Comparison of ENCODE assay signal across 25 cellular contexts in genomic region chr4:6208416-6208815, GRCh38. TPM values are rescaled to one million over a fixed set of nuclear protein-coding genes. Genes with fewer than 3 reads are reported as not detected.
A peak's percentile ranks its signal among the peaks of the same experiment; 100 is the strongest.
DNase-seq lines count a peak whose midpoint lies in the region; ATAC-seq and TF ChIP-seq lines count a peak whose summit lies in the region.
"Had no signal": no experiment of that assay in that cellular context is flagged by ENCODE, and none has a peak within 500 bp of the region (broad histone marks: within the 10 kb centered on the region; RNA-seq: fewer than 3 reads in every experiment).

No MANE protein-coding gene starts in this region.

- H3T11ph ChIP-seq in H9 (ENCODE audit: low read length), result no peak overlapping the region

- H3K4me3 Mint-ChIP-seq in osteocyte (ENCODE audit: unreplicated experiment) (no peak overlapping the region), H9 (no peak overlapping the region; a peak in 1 of 5 replicates)
- H3K4me3 Mint-ChIP-seq: B cell had no signal

- no peak overlapping the region for H2BK120ac ChIP-seq in H9 (ENCODE audit: low read depth, low read length, poor library complexity, severe bottlenecking)

- no peak overlapping the region for H3K27ac ChIP-seq in coronary artery
- no peak overlapping the region for H3K27ac ChIP-seq in upper lobe of right lung
- no peak overlapping the region for H3K27ac ChIP-seq in mammary epithelial cell (ENCODE audit: insufficient read depth, low read depth, low read length)
- no peak overlapping the region for H3K27ac ChIP-seq in H9 (ENCODE audit: insufficient read length, low read depth, low read length)

- H3K36me3 ChIP-seq in upper lobe of right lung (no peaks in the 10 kb centered on the region), mammary epithelial cell (ENCODE audit: insufficient read depth, low read length) (no peaks in the 10 kb centered on the region)

- no peak overlapping the region for H2AFZ ChIP-seq in mammary epithelial cell (ENCODE audit: low read depth, low read length)
- no peak overlapping the region for H2AFZ ChIP-seq in H9 (ENCODE audit: low read length)

- H2BK15ac ChIP-seq in H9 (ENCODE audit: low read depth, low read length), result no peak overlapping the region

- H3K9me3 Mint-ChIP-seq in osteocyte (ENCODE audit: unreplicated experiment) (no peaks in the 10 kb centered on the region), H9 (no peaks in the 10 kb centered on the region)

- H3K4me2 ChIP-seq in mammary epithelial cell (ENCODE audit: insufficient read depth, low read depth, low read length) (no peak overlapping the region), H9 (ENCODE audit: insufficient read depth, insufficient read length, low read length) (no peak overlapping the region)

- no TSS peak for BruUV-seq in mammary epithelial cell (replicated peaks; lab: Mats Ljungman, UMichigan)

- H3K27me3 ChIP-seq in upper lobe of right lung, result no peaks in the 10 kb centered on the region
- H3K27me3 ChIP-seq in mammary epithelial cell (ENCODE audit: insufficient read depth, low read length), result no peaks in the 10 kb centered on the region
- H3K27me3 ChIP-seq in H9 (ENCODE audit: insufficient read depth, low read length), result no peaks in the 10 kb centered on the region; the same call in 1 of the 2 replicates

- no peaks in the 10 kb centered on the region for H3K4me1 Mint-ChIP-seq in osteocyte (ENCODE audit: unreplicated experiment)
- peaks cover 6 to 11% of the 10 kb centered on the region in 2 experiments; a peak in 2 of 4 replicates for H3K4me1 Mint-ChIP-seq in H9
- H3K4me1 Mint-ChIP-seq: B cell had no signal

- H3K4me3 ChIP-seq in coronary artery (no peak overlapping the region), upper lobe of right lung (no peak overlapping the region), mammary epithelial cell (replicated peaks in 1 of 3; ENCODE audit: insufficient read depth in 1 of 3, low read depth in 2 of 3, low read length in 3 of 3) (no peak overlapping the region)
- H3K4me3 ChIP-seq: K562 had no signal

- H2AK5ac ChIP-seq in H9 (ENCODE audit: insufficient read length, low read length), result no peak overlapping the region

- no peak overlapping the region for H2BK12ac ChIP-seq in H9 (ENCODE audit: insufficient read length, low read depth, low read length)

- H4K20me1 ChIP-seq in mammary epithelial cell (ENCODE audit: insufficient read depth, low read length), result no peaks in the 10 kb centered on the region
- no peaks in the 10 kb centered on the region for H4K20me1 ChIP-seq in H9 (ENCODE audit: control insufficient read depth, insufficient read depth, insufficient read length)

- H2BK5ac ChIP-seq in H9 (ENCODE audit: insufficient read length, low read length), result no peak overlapping the region

- H3K56ac ChIP-seq in H9 (ENCODE audit: insufficient read length, low read depth, low read length), result no peak overlapping the region

- no peak overlapping the region for H3K14ac ChIP-seq in H9 (ENCODE audit: insufficient read depth, low read length)

- intact Hi-C loops in upper lobe of right lung (cut with DNase I), result no loop called here
- intact Hi-C loops in mammary epithelial cell (cut with micrococcal nuclease), result no loop called here

- DNase-seq in D341Med (ENCODE audit: low spot score), result peak; percentile 8
- DNase-seq in coronary artery (ENCODE audit: low spot score), result peak; percentile 35
- peak; percentile 78 for DNase-seq in osteocyte (ENCODE audit: extremely low spot score, unreplicated experiment)
- peak; percentile 40 for DNase-seq in upper lobe of right lung
- no peak for DNase-seq in stimulated activated CD4-positive, alpha-beta T cell treated with anti-CD3 and anti-CD28 coated beads, Interleukin-15, amount 100 ng/mL, for 24 hours
- no peak for DNase-seq in mammary epithelial cell
- no peak for DNase-seq in H9
- DNase-seq: Calu3, DMS153, DND-41, Kasumi-1, MV-4-11, NCI-H1105, NCI-H1436 treated with DMSO at 0.1 percent for 48 hours, NCI-H1930, NCI-H2107, NCI-H524 treated with DMSO at 0.1 percent for 48 hours, NCI-H774, PC-3 had no signal

- no peaks in the 10 kb centered on the region for H3K79me2 ChIP-seq in mammary epithelial cell (ENCODE audit: insufficient read depth, low read length)
- H3K79me2 ChIP-seq in H9 (ENCODE audit: insufficient read depth, low read length), result no peaks in the 10 kb centered on the region

- 72% methylated on average over 2 of the region's 6 CpGs for WGBS in mammary epithelial cell (ENCODE audit: low coverage, missing lambda C conversion rate)
- no CpG with 5 or more reads among the region's 6 CpGs for WGBS in H9 (ENCODE audit: extremely low coverage, insufficient read length, low lambda C conversion rate)

- no peak overlapping the region for H3K27ac Mint-ChIP-seq in osteocyte (ENCODE audit: unreplicated experiment)
- H3K27ac Mint-ChIP-seq in H9, result no peak overlapping the region
- H3K27ac Mint-ChIP-seq: B cell had no signal

- in situ Hi-C loops in mammary epithelial cell (cut with MboI; ENCODE audit: low sequenced_read_pairs in 2 of 2), result no loop called here

- H3K4ac ChIP-seq in H9 (ENCODE audit: low read depth, low read length), result no peak overlapping the region

- H3K9ac ChIP-seq in mammary epithelial cell (ENCODE audit: insufficient read depth, low read length) (no peak overlapping the region), H9 (ENCODE audit: extremely low read depth, insufficient read length, low read length) (no peak overlapping the region)

- H3K9me3 ChIP-seq in upper lobe of right lung (no peaks in the 10 kb centered on the region), mammary epithelial cell (replicated peaks; ENCODE audit: insufficient read depth, low read length) (peaks cover 3% of the 10 kb centered on the region), H9 (ENCODE audit: control insufficient read depth, low read depth, low read length) (no peaks in the 10 kb centered on the region)

- H3K23ac ChIP-seq in H9 (ENCODE audit: insufficient read length, low read depth, low read length), result no peak overlapping the region

- H3K4me1 ChIP-seq in upper lobe of right lung (no peaks in the 10 kb centered on the region), mammary epithelial cell (ENCODE audit: insufficient read depth, low read length) (no peaks in the 10 kb centered on the region), H9 (ENCODE audit: insufficient read depth, low read length) (no peaks in the 10 kb centered on the region)

- no peak overlapping the region for H4K8ac ChIP-seq in H9 (replicated peaks; ENCODE audit: insufficient read length, low read depth, low read length)

- no peak overlapping the region for H3K18ac ChIP-seq in H9 (ENCODE audit: insufficient read length, low read depth, low read length)

- no peak overlapping the region for H2BK20ac ChIP-seq in H9 (ENCODE audit: low read depth, low read length, poor library complexity, severe bottlenecking)

- no peak for ATAC-seq in upper lobe of right lung
- ATAC-seq: K562, PC-3, SK-N-SH treated with all-trans-retinoic acid at 6 μM for 48 hours had no signal

- no peak overlapping the region for H4K5ac ChIP-seq in H9 (ENCODE audit: insufficient read length, low read depth, low read length)

- H3K23me2 ChIP-seq in H9 (ENCODE audit: insufficient read length, low read depth, low read length, poor library complexity, severe bottlenecking), result no peaks in the 10 kb centered on the region

- TF ChIP-seq CTCF in coronary artery (IDR thresholded peaks at IDR 0.05) (no peak), osteocyte (IDR thresholded peaks at IDR 0.05) (no peak), upper lobe of right lung (IDR thresholded peaks at IDR 0.05) (no peak), mammary epithelial cell (conservative IDR thresholded peaks at IDR 0.05 in 1 of 2, IDR thresholded peaks at IDR 0.05 in 1 of 2; ENCODE audit: extremely low read depth in 1 of 2, insufficient read depth in 1 of 2, low read depth in 1 of 2, low read length in 2 of 2) (no peak), H9 (conservative IDR thresholded peaks at IDR 0.05) (no peak)

- dilution Hi-C loops in mammary epithelial cell (cut with HindIII; ENCODE audit: low sequenced_read_pairs), result no loop called here

- H3K79me1 ChIP-seq in H9 (ENCODE audit: insufficient read depth, low read depth, low read length, poor library complexity, severe bottlenecking), result no peaks in the 10 kb centered on the region

- CTCF ChIA-PET in mammary epithelial cell (lab: Charles Lee; ENCODE audit: low non-redundant PET), result no interaction called here

- H3K36me3 Mint-ChIP-seq in osteocyte (ENCODE audit: unreplicated experiment), result no peaks in the 10 kb centered on the region
- no peaks in the 10 kb centered on the region for H3K36me3 Mint-ChIP-seq in H9 (ENCODE audit: insufficient read depth in 1 of 3, low read depth in 3 of 3)

- no peak overlapping the region for H4K91ac ChIP-seq in H9 (ENCODE audit: insufficient read length, low read depth, low read length)

- H3K27me3 Mint-ChIP-seq in osteocyte (ENCODE audit: unreplicated experiment) (peaks cover 19% of the 10 kb centered on the region), H9 (ENCODE audit: low read depth) (peaks cover 35% of the 10 kb centered on the region)

RNA-seq across cellular contexts. Expression of gene JAKMIP1, which starts 8.1 kb away (rescaled TPM):
- not detected in 2 replicates for total RNA-seq in osteocyte
- 0.64 TPM for total RNA-seq in upper lobe of right lung
- total RNA-seq in mammary epithelial cell, result not detected
- not detected for polyA plus RNA-seq in mammary epithelial cell
- polyA minus RNA-seq in mammary epithelial cell, result not detected
- total RNA-seq in H9 (2021), result 1.3 and 1.5 TPM in 2 replicates
- total RNA-seq: A673, Calu3, HT1080, K562, M059J had no signal
- polyA plus RNA-seq: K562 had no signal

Comparison
In these comparisons a context has a peak if more than half of its experiments do, and no peak if none do; other contexts are left out.
1. DNase-seq: peak in D341Med (single experiment), coronary artery (single experiment), osteocyte (single experiment) and upper lobe of right lung (single experiment); none in stimulated activated CD4-positive, alpha-beta T cell treated with anti-CD3 and anti-CD28 coated beads, Interleukin-15, amount 100 ng/mL, for 24 hours (single experiment), mammary epithelial cell (single experiment) and H9 (single experiment).